In genomic region chr15:101657171-101657570, GRCh38 we compare ENCODE assay signal across 25 cellular contexts.
"Had no signal": no experiment of that assay in that cellular context is flagged by ENCODE, and none has a peak within 500 bp of the region (broad histone marks: within the 10 kb centered on the region; RNA-seq: fewer than 3 reads in every experiment).

No MANE protein-coding gene starts in this region.

- H3K36me3 ChIP-seq: adrenal gland had no signal

- H3K4me3 ChIP-seq: adrenal gland, body of pancreas, esophagus squamous epithelium, gastroesophageal sphincter had no signal

- H3K27ac ChIP-seq: adrenal gland, body of pancreas, epithelial cell of prostate, esophagus squamous epithelium, gastroesophageal sphincter had no signal

- H3K27me3 ChIP-seq: adrenal gland, body of pancreas, esophagus squamous epithelium, gastroesophageal sphincter had no signal

- H3K27me3 Mint-ChIP-seq: activated CD4-positive, alpha-beta memory T cell treated with anti-CD3 and anti-CD28 coated beads for 36 hours; activated CD4-positive, alpha-beta T cell treated with anti-CD3 and anti-CD28 coated beads for 36 hours; activated CD4-positive, alpha-beta T cell treated with anti-CD3 and anti-CD28 coated beads, Interleukin-2, amount 10 ng/mL, durations not matched to agents 24 days and 14 days; activated naive CD4-positive, alpha-beta T cell treated with anti-CD3 and anti-CD28 coated beads, Interleukin-2, amount 10 ng/mL, durations not matched to agents 7 days and 5 days; activated T-cell treated with anti-CD3 and anti-CD28 coated beads, Interleukin-2, amount 50 U/mL, for 24 hours had no signal

- DNase-seq: activated CD4-positive, alpha-beta memory T cell treated with anti-CD3 and anti-CD28 coated beads for 36 hours; activated CD4-positive, alpha-beta T cell treated with anti-CD3 and anti-CD28 coated beads for 36 hours; activated CD4-positive, alpha-beta T cell treated with anti-CD3 and anti-CD28 coated beads, Interleukin-2, amount 10 ng/mL, durations not matched to agents 24 days and 14 days; activated CD4-positive, CD25-positive, alpha-beta regulatory T cell; activated CD4-positive, CD25-positive, alpha-beta regulatory T cell treated with anti-CD3 and anti-CD28 coated beads, Interleukin-2, amount 50 U/mL, for 72 hours; activated CD8-positive, alpha-beta memory T cell treated with anti-CD3 and anti-CD28 coated beads, Interleukin-2, amount 50 U/mL, for 48 hours; activated gamma-delta T cell; activated naive CD4-positive, alpha-beta T cell; activated naive CD4-positive, alpha-beta T cell treated with anti-CD3 and anti-CD28 coated beads, Interleukin-2, amount 10 ng/mL, durations not matched to agents 7 days and 5 days; activated T-cell treated with anti-CD3 and anti-CD28 coated beads for 4 hours; activated T-cell treated with anti-CD3 and anti-CD28 coated beads, Interleukin-2, amount 50 U/mL, for 24 hours; activated T-cell treated with anti-CD3 and anti-CD28 coated beads, Interleukin-2, amount 50 U/mL, for 72 hours; adrenal gland; aorta; caudate nucleus; cortex of kidney; effector CD4-positive, alpha-beta T cell; esophagus squamous epithelium; foreskin melanocyte; head of caudate nucleus; T-helper 2 cell had no signal

- ATAC-seq: activated CD4-positive, alpha-beta T cell treated with anti-CD3 and anti-CD28 coated beads for 36 hours; activated naive CD4-positive, alpha-beta T cell treated with anti-CD3 and anti-CD28 coated beads, Interleukin-2, amount 50 U/mL, for 72 hours; activated T-cell treated with anti-CD3 and anti-CD28 coated beads, Interleukin-2, amount 50 U/mL, for 72 hours; body of pancreas; gastroesophageal sphincter had no signal

- H3K9me3 Mint-ChIP-seq: activated CD4-positive, alpha-beta memory T cell treated with anti-CD3 and anti-CD28 coated beads for 36 hours; activated CD4-positive, alpha-beta T cell treated with anti-CD3 and anti-CD28 coated beads, Interleukin-2, amount 10 ng/mL, durations not matched to agents 24 days and 14 days; activated naive CD4-positive, alpha-beta T cell treated with anti-CD3 and anti-CD28 coated beads, Interleukin-2, amount 10 ng/mL, durations not matched to agents 7 days and 5 days; activated naive CD4-positive, alpha-beta T cell treated with anti-CD3 and anti-CD28 coated beads, Interleukin-2, amount 50 U/mL, for 72 hours; activated T-cell treated with anti-CD3 and anti-CD28 coated beads, Interleukin-2, amount 50 U/mL, for 24 hours; activated T-cell treated with anti-CD3 and anti-CD28 coated beads, Interleukin-2, amount 50 U/mL, for 72 hours had no signal

- H3K4me3 Mint-ChIP-seq: activated CD4-positive, alpha-beta memory T cell treated with anti-CD3 and anti-CD28 coated beads for 36 hours; activated CD4-positive, alpha-beta T cell treated with anti-CD3 and anti-CD28 coated beads for 36 hours; activated CD4-positive, alpha-beta T cell treated with anti-CD3 and anti-CD28 coated beads, Interleukin-2, amount 10 ng/mL, durations not matched to agents 24 days and 14 days; activated naive CD4-positive, alpha-beta T cell treated with anti-CD3 and anti-CD28 coated beads, Interleukin-2, amount 10 ng/mL, durations not matched to agents 7 days and 5 days; activated T-cell treated with anti-CD3 and anti-CD28 coated beads, Interleukin-2, amount 50 U/mL, for 24 hours; activated T-cell treated with anti-CD3 and anti-CD28 coated beads, Interleukin-2, amount 50 U/mL, for 72 hours had no signal

- H3K27ac Mint-ChIP-seq: activated CD4-positive, alpha-beta memory T cell treated with anti-CD3 and anti-CD28 coated beads for 36 hours; activated CD4-positive, alpha-beta T cell treated with anti-CD3 and anti-CD28 coated beads for 36 hours; activated CD4-positive, alpha-beta T cell treated with anti-CD3 and anti-CD28 coated beads, Interleukin-2, amount 10 ng/mL, durations not matched to agents 24 days and 14 days; activated naive CD4-positive, alpha-beta T cell treated with anti-CD3 and anti-CD28 coated beads, Interleukin-2, amount 10 ng/mL, durations not matched to agents 7 days and 5 days; activated T-cell treated with anti-CD3 and anti-CD28 coated beads, Interleukin-2, amount 50 U/mL, for 24 hours; activated T-cell treated with anti-CD3 and anti-CD28 coated beads, Interleukin-2, amount 50 U/mL, for 72 hours had no signal

- H3K9me3 ChIP-seq: adrenal gland, body of pancreas, esophagus squamous epithelium, gastroesophageal sphincter had no signal
